In genomic region chr20:47610247-47610944, GRCh38 we compare ENCODE assay signal across 8 cellular contexts.
DNase-seq lines count a peak whose midpoint lies in the region; ATAC-seq, FAIRE-seq and TF ChIP-seq lines count a peak whose summit lies in the region.

No MANE protein-coding gene starts in this region.

- H2BK5ac ChIP-seq in mesendoderm (ENCODE audit: low read length): no peak overlapping the region

- H3K4me1 Mint-ChIP-seq in CD8-positive, alpha-beta T cell (ENCODE audit: low read depth): peaks cover 72% of the 10 kb centered on the region
- peaks cover 79% of the 10 kb centered on the region for H3K4me1 Mint-ChIP-seq in T-helper 2 cell treated with Interferon-gamma antibody and Interleukin-4, amounts not matched to agents 5 μg/mL and 100 μg/mL, for 36 hours (ENCODE audit: low read depth)
- peaks cover 23% of the 10 kb centered on the region for H3K4me1 Mint-ChIP-seq in astrocyte (ENCODE audit: low read depth, unreplicated experiment)
- H3K4me1 Mint-ChIP-seq in stimulated activated effector memory CD8-positive, alpha-beta T cell treated with anti-CD3 and anti-CD28 coated beads, Interleukin-12 subunit alpha, Interleukin-12 subunit beta, amount 100 ng/mL, for 72 hours: peaks cover 68% of the 10 kb centered on the region

- H2AFZ ChIP-seq in astrocyte (ENCODE audit: low read depth, low read length): no peak overlapping the region

- peaks cover 32% of the 10 kb centered on the region for H3K79me2 ChIP-seq in astrocyte (ENCODE audit: insufficient read depth, low read length)
- H3K79me2 ChIP-seq in mesendoderm (ENCODE audit: control insufficient read depth, insufficient read depth, low read length): no peaks in the 10 kb centered on the region

- H3K4ac ChIP-seq in mesendoderm (ENCODE audit: low read depth, low read length): no peak overlapping the region

- H3K4me1 ChIP-seq in CD8-positive, alpha-beta T cell (ENCODE audit: insufficient read depth, low read length): peaks cover 34% of the 10 kb centered on the region
- H3K4me1 ChIP-seq in astrocyte (ENCODE audit: insufficient read depth, low read length) (peaks cover 12% of the 10 kb centered on the region), mesendoderm (ENCODE audit: control insufficient read depth, low read depth, low read length) (no peaks in the 10 kb centered on the region)

- H2AK5ac ChIP-seq in mesendoderm (ENCODE audit: low read length): no peak overlapping the region

- no peaks in the 10 kb centered on the region for H3K9me3 Mint-ChIP-seq in CD8-positive, alpha-beta T cell
- H3K9me3 Mint-ChIP-seq in T-helper 2 cell treated with Interferon-gamma antibody and Interleukin-4, amounts not matched to agents 5 μg/mL and 100 μg/mL, for 36 hours: no peaks in the 10 kb centered on the region
- H3K9me3 Mint-ChIP-seq in astrocyte (ENCODE audit: unreplicated experiment): no peaks in the 10 kb centered on the region
- no peaks in the 10 kb centered on the region for H3K9me3 Mint-ChIP-seq in stimulated activated effector memory CD8-positive, alpha-beta T cell treated with anti-CD3 and anti-CD28 coated beads, Interleukin-12 subunit alpha, Interleukin-12 subunit beta, amount 100 ng/mL, for 72 hours

- H4K20me1 ChIP-seq in astrocyte (ENCODE audit: insufficient read depth, low read length): peaks cover 5% of the 10 kb centered on the region

- FAIRE-seq in astrocyte (lab: Jason Lieb, UNC): no peak

- H3K27me3 ChIP-seq in CD8-positive, alpha-beta T cell (ENCODE audit: insufficient read depth, low read length): no peaks in the 10 kb centered on the region
- H3K27me3 ChIP-seq in astrocyte (ENCODE audit: insufficient read depth, low read length) (no peaks in the 10 kb centered on the region), mesendoderm (ENCODE audit: insufficient read depth, low read length, poor library complexity) (no peaks in the 10 kb centered on the region)

- no peaks in the 10 kb centered on the region for H3K27me3 Mint-ChIP-seq in CD8-positive, alpha-beta T cell (ENCODE audit: low read depth)
- no peaks in the 10 kb centered on the region for H3K27me3 Mint-ChIP-seq in T-helper 2 cell treated with Interferon-gamma antibody and Interleukin-4, amounts not matched to agents 5 μg/mL and 100 μg/mL, for 36 hours (ENCODE audit: low read depth)
- no peaks in the 10 kb centered on the region for H3K27me3 Mint-ChIP-seq in astrocyte (ENCODE audit: low read depth, unreplicated experiment)

- H3K79me1 ChIP-seq in mesendoderm (ENCODE audit: low read length): peaks cover 1% of the 10 kb centered on the region

- H3K18ac ChIP-seq in mesendoderm (ENCODE audit: low read length): no peak overlapping the region

- H3K27ac ChIP-seq in CD8-positive, alpha-beta T cell (ENCODE audit: low read depth, low read length): no peak overlapping the region
- H3K27ac ChIP-seq in astrocyte (ENCODE audit: low read depth, low read length) (peak overlapping the region; percentile 74), mesendoderm (ENCODE audit: low read depth, low read length) (no peak overlapping the region)

- DNase-seq in CD8-positive, alpha-beta T cell: peak in 6 of 7 experiments; percentile 47 to 79 (median 58)
- DNase-seq in T-helper 2 cell treated with Interferon-gamma antibody and Interleukin-4, amounts not matched to agents 5 μg/mL and 100 μg/mL, for 36 hours (ENCODE audit: low spot score): peak; percentile 83
- DNase-seq in astrocyte (ENCODE audit: low read depth): peak; percentile 92
- peak; percentile 51 for DNase-seq in mesendoderm
- peak; percentile 20 to 67 for DNase-seq in stimulated activated effector memory CD8-positive, alpha-beta T cell treated with anti-CD3 and anti-CD28 coated beads, Interleukin-12 subunit alpha, Interleukin-12 subunit beta, amount 100 ng/mL, for 72 hours (ENCODE audit: low spot score in 2 of 2)
- no peak for DNase-seq in SHP77 (lab: John Stamatoyannopoulos, UW)

- H3K4me3 ChIP-seq in CD8-positive, alpha-beta T cell (ENCODE audit: low read depth, low read length): no peak overlapping the region
- H3K4me3 ChIP-seq in astrocyte (ENCODE audit: insufficient read depth, low read depth, low read length) (no peak overlapping the region), mesendoderm (ENCODE audit: low read length) (no peak overlapping the region)

- TF ChIP-seq CTCF in CD8-positive, alpha-beta T cell (IDR thresholded peaks at IDR 0.05): no peak
- no peak for TF ChIP-seq CTCF in astrocyte (IDR thresholded peaks at IDR 0.05; ENCODE audit: insufficient read depth, low read depth, low read length)

- H3K36me3 ChIP-seq in CD8-positive, alpha-beta T cell (ENCODE audit: insufficient read depth, low read length): no peaks in the 10 kb centered on the region
- H3K36me3 ChIP-seq in astrocyte (ENCODE audit: insufficient read depth, low read length) (no peaks in the 10 kb centered on the region), mesendoderm (ENCODE audit: control insufficient read depth, insufficient read depth, low read length) (no peaks in the 10 kb centered on the region)

- H3K27ac Mint-ChIP-seq in CD8-positive, alpha-beta T cell: peak overlapping the region; percentile 63
- H3K27ac Mint-ChIP-seq in T-helper 2 cell treated with Interferon-gamma antibody and Interleukin-4, amounts not matched to agents 5 μg/mL and 100 μg/mL, for 36 hours: peak overlapping the region; percentile 95
- peak overlapping the region; percentile 95 for H3K27ac Mint-ChIP-seq in astrocyte (ENCODE audit: unreplicated experiment)
- H3K27ac Mint-ChIP-seq in stimulated activated effector memory CD8-positive, alpha-beta T cell treated with anti-CD3 and anti-CD28 coated beads, Interleukin-12 subunit alpha, Interleukin-12 subunit beta, amount 100 ng/mL, for 72 hours: peak overlapping the region; percentile 93

- H3K23ac ChIP-seq in mesendoderm (ENCODE audit: low read length): no peak overlapping the region

- POLR2A ChIA-PET in CD8-positive, alpha-beta T cell (lab: Charles Lee): no interaction called here

- no peak overlapping the region for H2BK120ac ChIP-seq in mesendoderm (ENCODE audit: low read depth, low read length)

- H2BK15ac ChIP-seq in mesendoderm (replicated peaks; ENCODE audit: low read depth): no peak overlapping the region

- H3K9me3 ChIP-seq in CD8-positive, alpha-beta T cell (ENCODE audit: low read length): no peaks in the 10 kb centered on the region
- no peaks in the 10 kb centered on the region for H3K9me3 ChIP-seq in astrocyte (ENCODE audit: insufficient read depth, low read depth, low read length)

- peak; percentile 89 for ATAC-seq in CD8-positive, alpha-beta T cell
- peak; percentile 64 for ATAC-seq in HG02970 (IDR thresholded peaks at IDR 0.05; ENCODE audit: low FRiP score, unreplicated experiment)
- ATAC-seq in stimulated activated effector memory CD8-positive, alpha-beta T cell treated with anti-CD3 and anti-CD28 coated beads, Interleukin-12 subunit alpha, Interleukin-12 subunit beta, amount 100 ng/mL, for 72 hours: peak; percentile 98
- ATAC-seq in GM21825 (IDR thresholded peaks at IDR 0.05; ENCODE audit: unreplicated experiment): no peak

- H3K56ac ChIP-seq in mesendoderm (ENCODE audit: low read length): no peak overlapping the region

- no peak overlapping the region for H4K5ac ChIP-seq in mesendoderm (ENCODE audit: low read length)

- H3K4me2 ChIP-seq in astrocyte (ENCODE audit: low read length) (peak overlapping the region; percentile 58), mesendoderm (ENCODE audit: low read length) (no peak overlapping the region)

- no peak overlapping the region for H4K8ac ChIP-seq in mesendoderm (ENCODE audit: low read depth, low read length)

- H3K4me3 Mint-ChIP-seq in CD8-positive, alpha-beta T cell: no peak overlapping the region
- peak overlapping the region; percentile 78 for H3K4me3 Mint-ChIP-seq in T-helper 2 cell treated with Interferon-gamma antibody and Interleukin-4, amounts not matched to agents 5 μg/mL and 100 μg/mL, for 36 hours
- no peak overlapping the region for H3K4me3 Mint-ChIP-seq in astrocyte (ENCODE audit: unreplicated experiment)
- H3K4me3 Mint-ChIP-seq in stimulated activated effector memory CD8-positive, alpha-beta T cell treated with anti-CD3 and anti-CD28 coated beads, Interleukin-12 subunit alpha, Interleukin-12 subunit beta, amount 100 ng/mL, for 72 hours: peak overlapping the region; percentile 46

- intact Hi-C loops in CD8-positive, alpha-beta T cell (cut with DNase I, micrococcal nuclease): loop anchor here in 1 of 2 experiments (10.0 kb wide), 1 partner anchor 196 kb away; no protein-coding TSS in a partner anchor

- H3K9ac ChIP-seq in astrocyte (ENCODE audit: low read length): peak overlapping the region; percentile 45
- no peak overlapping the region for H3K9ac ChIP-seq in mesendoderm (ENCODE audit: low read length)

- H3K36me3 Mint-ChIP-seq in CD8-positive, alpha-beta T cell: peaks cover 14% of the 10 kb centered on the region
- peaks cover 35% of the 10 kb centered on the region for H3K36me3 Mint-ChIP-seq in T-helper 2 cell treated with Interferon-gamma antibody and Interleukin-4, amounts not matched to agents 5 μg/mL and 100 μg/mL, for 36 hours (ENCODE audit: low read depth)
- H3K36me3 Mint-ChIP-seq in astrocyte (ENCODE audit: low read depth, unreplicated experiment): peaks cover 7% of the 10 kb centered on the region
- peaks cover 24% of the 10 kb centered on the region for H3K36me3 Mint-ChIP-seq in stimulated activated effector memory CD8-positive, alpha-beta T cell treated with anti-CD3 and anti-CD28 coated beads, Interleukin-12 subunit alpha, Interleukin-12 subunit beta, amount 100 ng/mL, for 72 hours

- no CpG with 5 or more reads among the region's 6 CpGs for WGBS in mesendoderm (ENCODE audit: extremely low coverage, insufficient coverage, low lambda C conversion rate)

- CTCF ChIA-PET in CD8-positive, alpha-beta T cell (lab: Charles Lee): interaction anchor here (1.8 to 4.1 kb wide), 4 partner anchors 9 to 338 kb away, joined by 5 to 28 read pairs (median 14); no protein-coding TSS in a partner anchor

Comparison
In these comparisons a context has a peak if more than half of its experiments do, and no peak if none do; other contexts are left out.
1. DNase-seq: peak in CD8-positive, alpha-beta T cell (6 of 7), T-helper 2 cell treated with Interferon-gamma antibody and Interleukin-4, amounts not matched to agents 5 μg/mL and 100 μg/mL, for 36 hours (single experiment), astrocyte (single experiment), mesendoderm (single experiment) and stimulated activated effector memory CD8-positive, alpha-beta T cell treated with anti-CD3 and anti-CD28 coated beads, Interleukin-12 subunit alpha, Interleukin-12 subunit beta, amount 100 ng/mL, for 72 hours (2 of 2); none in SHP77 (0 of 2).
2. H3K4me3 Mint-ChIP-seq: peak in T-helper 2 cell treated with Interferon-gamma antibody and Interleukin-4, amounts not matched to agents 5 μg/mL and 100 μg/mL, for 36 hours (single experiment) and stimulated activated effector memory CD8-positive, alpha-beta T cell treated with anti-CD3 and anti-CD28 coated beads, Interleukin-12 subunit alpha, Interleukin-12 subunit beta, amount 100 ng/mL, for 72 hours (single experiment); none in CD8-positive, alpha-beta T cell (single experiment) and astrocyte (single experiment).
3. Peak in every context shown above with its lines, with median percentiles within 50 percentile points of each other: H3K27ac Mint-ChIP-seq.